Comparison of ENCODE assay signal across 1 cellular context in the genomic region with DNA sequence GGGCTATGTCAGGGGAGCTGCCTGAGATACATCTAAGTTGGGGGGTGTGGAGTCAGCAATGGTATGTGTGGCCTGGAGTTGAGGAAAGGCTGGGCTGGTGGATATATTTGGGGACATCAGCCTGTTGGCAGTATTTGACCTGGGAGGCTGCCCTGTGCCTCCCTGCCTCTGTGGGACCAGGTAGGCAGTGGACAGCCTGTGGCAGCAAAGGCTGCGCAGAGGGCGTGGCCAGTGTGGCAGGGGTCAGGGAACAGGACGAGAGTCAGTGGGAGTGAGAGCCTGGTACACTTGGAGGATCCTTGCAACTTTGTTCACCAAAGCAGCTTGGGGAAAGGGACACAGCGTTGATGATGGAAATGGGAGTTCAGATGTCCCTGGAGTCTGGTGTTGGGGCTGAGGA.
TF ChIP-seq lines count a peak whose summit lies in the region.

No MANE protein-coding gene starts in this region.

TF ChIP-seq in GM12878, 131 proteins besides CTCF, POLR2A, EP300 and RAD21:
- TF ChIP-seq STAT3 (IDR thresholded peaks at IDR 0.05; ENCODE audit: low read depth, low read length) (no peak), SRF (IDR thresholded peaks at IDR 0.05; ENCODE audit: low read depth in 2 of 2, low read length in 2 of 2) (no peak), GATAD2B (conservative IDR thresholded peaks at IDR 0.05; ENCODE audit: low read depth) (no peak), KAT2A (conservative IDR thresholded peaks at IDR 0.05; ENCODE audit: control insufficient read depth, low read depth, low read length) (no peak), ZNF24 (IDR thresholded peaks at IDR 0.05) (no peak), TCF7 (IDR thresholded peaks at IDR 0.05; ENCODE audit: borderline replicate concordance) (no peak), BHLHE40 (IDR thresholded peaks at IDR 0.05; ENCODE audit: borderline replicate concordance in 1 of 2, low read depth in 2 of 2, low read length in 1 of 2) (no peak), RBBP5 (conservative IDR thresholded peaks at IDR 0.05) (no peak)
- TF ChIP-seq, protein P1, sequence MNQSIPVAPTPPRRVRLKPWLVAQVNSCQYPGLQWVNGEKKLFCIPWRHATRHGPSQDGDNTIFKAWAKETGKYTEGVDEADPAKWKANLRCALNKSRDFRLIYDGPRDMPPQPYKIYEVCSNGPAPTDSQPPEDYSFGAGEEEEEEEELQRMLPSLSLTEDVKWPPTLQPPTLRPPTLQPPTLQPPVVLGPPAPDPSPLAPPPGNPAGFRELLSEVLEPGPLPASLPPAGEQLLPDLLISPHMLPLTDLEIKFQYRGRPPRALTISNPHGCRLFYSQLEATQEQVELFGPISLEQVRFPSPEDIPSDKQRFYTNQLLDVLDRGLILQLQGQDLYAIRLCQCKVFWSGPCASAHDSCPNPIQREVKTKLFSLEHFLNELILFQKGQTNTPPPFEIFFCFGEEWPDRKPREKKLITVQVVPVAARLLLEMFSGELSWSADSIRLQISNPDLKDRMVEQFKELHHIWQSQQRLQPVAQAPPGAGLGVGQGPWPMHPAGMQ (IDR thresholded peaks at IDR 0.05; ENCODE audit: borderline replicate concordance): no peak
- TF ChIP-seq, protein P2, sequence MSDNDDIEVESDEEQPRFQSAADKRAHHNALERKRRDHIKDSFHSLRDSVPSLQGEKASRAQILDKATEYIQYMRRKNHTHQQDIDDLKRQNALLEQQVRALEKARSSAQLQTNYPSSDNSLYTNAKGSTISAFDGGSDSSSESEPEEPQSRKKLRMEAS (IDR thresholded peaks at IDR 0.05; ENCODE audit: low read depth, low read length): no peak
- TF ChIP-seq, protein P3, sequence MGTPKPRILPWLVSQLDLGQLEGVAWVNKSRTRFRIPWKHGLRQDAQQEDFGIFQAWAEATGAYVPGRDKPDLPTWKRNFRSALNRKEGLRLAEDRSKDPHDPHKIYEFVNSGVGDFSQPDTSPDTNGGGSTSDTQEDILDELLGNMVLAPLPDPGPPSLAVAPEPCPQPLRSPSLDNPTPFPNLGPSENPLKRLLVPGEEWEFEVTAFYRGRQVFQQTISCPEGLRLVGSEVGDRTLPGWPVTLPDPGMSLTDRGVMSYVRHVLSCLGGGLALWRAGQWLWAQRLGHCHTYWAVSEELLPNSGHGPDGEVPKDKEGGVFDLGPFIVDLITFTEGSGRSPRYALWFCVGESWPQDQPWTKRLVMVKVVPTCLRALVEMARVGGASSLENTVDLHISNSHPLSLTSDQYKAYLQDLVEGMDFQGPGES (IDR thresholded peaks at IDR 0.05): no peak
- TF ChIP-seq, protein P4, sequence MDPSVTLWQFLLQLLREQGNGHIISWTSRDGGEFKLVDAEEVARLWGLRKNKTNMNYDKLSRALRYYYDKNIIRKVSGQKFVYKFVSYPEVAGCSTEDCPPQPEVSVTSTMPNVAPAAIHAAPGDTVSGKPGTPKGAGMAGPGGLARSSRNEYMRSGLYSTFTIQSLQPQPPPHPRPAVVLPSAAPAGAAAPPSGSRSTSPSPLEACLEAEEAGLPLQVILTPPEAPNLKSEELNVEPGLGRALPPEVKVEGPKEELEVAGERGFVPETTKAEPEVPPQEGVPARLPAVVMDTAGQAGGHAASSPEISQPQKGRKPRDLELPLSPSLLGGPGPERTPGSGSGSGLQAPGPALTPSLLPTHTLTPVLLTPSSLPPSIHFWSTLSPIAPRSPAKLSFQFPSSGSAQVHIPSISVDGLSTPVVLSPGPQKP (IDR thresholded peaks at IDR 0.05; ENCODE audit: low read depth, low read length): no peak
- TF ChIP-seq, protein P5, sequence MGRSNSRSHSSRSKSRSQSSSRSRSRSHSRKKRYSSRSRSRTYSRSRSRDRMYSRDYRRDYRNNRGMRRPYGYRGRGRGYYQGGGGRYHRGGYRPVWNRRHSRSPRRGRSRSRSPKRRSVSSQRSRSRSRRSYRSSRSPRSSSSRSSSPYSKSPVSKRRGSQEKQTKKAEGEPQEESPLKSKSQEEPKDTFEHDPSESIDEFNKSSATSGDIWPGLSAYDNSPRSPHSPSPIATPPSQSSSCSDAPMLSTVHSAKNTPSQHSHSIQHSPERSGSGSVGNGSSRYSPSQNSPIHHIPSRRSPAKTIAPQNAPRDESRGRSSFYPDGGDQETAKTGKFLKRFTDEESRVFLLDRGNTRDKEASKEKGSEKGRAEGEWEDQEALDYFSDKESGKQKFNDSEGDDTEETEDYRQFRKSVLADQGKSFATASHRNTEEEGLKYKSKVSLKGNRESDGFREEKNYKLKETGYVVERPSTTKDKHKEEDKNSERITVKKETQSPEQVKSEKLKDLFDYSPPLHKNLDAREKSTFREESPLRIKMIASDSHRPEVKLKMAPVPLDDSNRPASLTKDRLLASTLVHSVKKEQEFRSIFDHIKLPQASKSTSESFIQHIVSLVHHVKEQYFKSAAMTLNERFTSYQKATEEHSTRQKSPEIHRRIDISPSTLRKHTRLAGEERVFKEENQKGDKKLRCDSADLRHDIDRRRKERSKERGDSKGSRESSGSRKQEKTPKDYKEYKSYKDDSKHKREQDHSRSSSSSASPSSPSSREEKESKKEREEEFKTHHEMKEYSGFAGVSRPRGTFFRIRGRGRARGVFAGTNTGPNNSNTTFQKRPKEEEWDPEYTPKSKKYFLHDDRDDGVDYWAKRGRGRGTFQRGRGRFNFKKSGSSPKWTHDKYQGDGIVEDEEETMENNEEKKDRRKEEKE (IDR thresholded peaks at IDR 0.05): no peak
- TF ChIP-seq, protein P6, sequence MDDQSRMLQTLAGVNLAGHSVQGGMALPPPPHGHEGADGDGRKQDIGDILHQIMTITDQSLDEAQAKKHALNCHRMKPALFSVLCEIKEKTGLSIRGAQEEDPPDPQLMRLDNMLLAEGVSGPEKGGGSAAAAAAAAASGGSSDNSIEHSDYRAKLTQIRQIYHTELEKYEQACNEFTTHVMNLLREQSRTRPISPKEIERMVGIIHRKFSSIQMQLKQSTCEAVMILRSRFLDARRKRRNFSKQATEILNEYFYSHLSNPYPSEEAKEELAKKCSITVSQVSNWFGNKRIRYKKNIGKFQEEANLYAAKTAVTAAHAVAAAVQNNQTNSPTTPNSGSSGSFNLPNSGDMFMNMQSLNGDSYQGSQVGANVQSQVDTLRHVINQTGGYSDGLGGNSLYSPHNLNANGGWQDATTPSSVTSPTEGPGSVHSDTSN (IDR thresholded peaks at IDR 0.05; ENCODE audit: insufficient replicate concordance, low read depth, low read length): no peak
- TF ChIP-seq, protein P7, sequence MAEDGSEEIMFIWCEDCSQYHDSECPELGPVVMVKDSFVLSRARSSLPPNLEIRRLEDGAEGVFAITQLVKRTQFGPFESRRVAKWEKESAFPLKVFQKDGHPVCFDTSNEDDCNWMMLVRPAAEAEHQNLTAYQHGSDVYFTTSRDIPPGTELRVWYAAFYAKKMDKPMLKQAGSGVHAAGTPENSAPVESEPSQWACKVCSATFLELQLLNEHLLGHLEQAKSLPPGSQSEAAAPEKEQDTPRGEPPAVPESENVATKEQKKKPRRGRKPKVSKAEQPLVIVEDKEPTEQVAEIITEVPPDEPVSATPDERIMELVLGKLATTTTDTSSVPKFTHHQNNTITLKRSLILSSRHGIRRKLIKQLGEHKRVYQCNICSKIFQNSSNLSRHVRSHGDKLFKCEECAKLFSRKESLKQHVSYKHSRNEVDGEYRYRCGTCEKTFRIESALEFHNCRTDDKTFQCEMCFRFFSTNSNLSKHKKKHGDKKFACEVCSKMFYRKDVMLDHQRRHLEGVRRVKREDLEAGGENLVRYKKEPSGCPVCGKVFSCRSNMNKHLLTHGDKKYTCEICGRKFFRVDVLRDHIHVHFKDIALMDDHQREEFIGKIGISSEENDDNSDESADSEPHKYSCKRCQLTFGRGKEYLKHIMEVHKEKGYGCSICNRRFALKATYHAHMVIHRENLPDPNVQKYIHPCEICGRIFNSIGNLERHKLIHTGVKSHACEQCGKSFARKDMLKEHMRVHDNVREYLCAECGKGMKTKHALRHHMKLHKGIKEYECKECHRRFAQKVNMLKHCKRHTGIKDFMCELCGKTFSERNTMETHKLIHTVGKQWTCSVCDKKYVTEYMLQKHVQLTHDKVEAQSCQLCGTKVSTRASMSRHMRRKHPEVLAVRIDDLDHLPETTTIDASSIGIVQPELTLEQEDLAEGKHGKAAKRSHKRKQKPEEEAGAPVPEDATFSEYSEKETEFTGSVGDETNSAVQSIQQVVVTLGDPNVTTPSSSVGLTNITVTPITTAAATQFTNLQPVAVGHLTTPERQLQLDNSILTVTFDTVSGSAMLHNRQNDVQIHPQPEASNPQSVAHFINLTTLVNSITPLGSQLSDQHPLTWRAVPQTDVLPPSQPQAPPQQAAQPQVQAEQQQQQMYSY (CRISPR knock-in tag; IDR thresholded peaks at IDR 0.05): no peak
